12 cellular contexts compared by ENCODE assay signal in genomic region chr9:5518061-5518936, GRCh38. TPM values are rescaled to one million over a fixed set of nuclear protein-coding genes. Genes with fewer than 3 reads are reported as not detected.
DNase-seq lines count a peak whose midpoint lies in the region; ATAC-seq, FAIRE-seq and TF ChIP-seq lines count a peak whose summit lies in the region.
"Had no signal": no experiment of that assay in that cellular context is flagged by ENCODE, and none has a peak within 500 bp of the region (broad histone marks: within the 10 kb centered on the region; RNA-seq: fewer than 3 reads in every experiment).

No MANE protein-coding gene starts in this region.

- H3K9me3 Mint-ChIP-seq in naive thymus-derived CD4-positive, alpha-beta T cell = peaks cover 0 to 3% (median 0%) of the 10 kb centered on the region in 11 donors
- H3K9me3 Mint-ChIP-seq: effector memory CD8-positive, alpha-beta T cell had no signal

- no peaks in the 10 kb centered on the region for H3K27me3 Mint-ChIP-seq in naive thymus-derived CD4-positive, alpha-beta T cell
- H3K27me3 Mint-ChIP-seq: effector memory CD8-positive, alpha-beta T cell had no signal

- TF ChIP-seq CTCF in Loucy (conservative IDR thresholded peaks at IDR 0.05; ENCODE audit: low read length) (no peak), D721Med (IDR thresholded peaks at IDR 0.05; ENCODE audit: insufficient read depth, missing control alignments) (no peak)

- H3K36me3 Mint-ChIP-seq in naive thymus-derived CD4-positive, alpha-beta T cell = peaks cover 0 to 52% (median 0%) of the 10 kb centered on the region in 5 donors
- H3K36me3 Mint-ChIP-seq: mesothelial cell of epicardium had no signal

- H3K9ac ChIP-seq in GM23248 (no peak overlapping the region), Loucy (ENCODE audit: low read depth, low read length, poor library complexity, severe bottlenecking) (peak overlapping the region; percentile 26)

- in situ Hi-C loops in GM23248 (cut with MboI) = no loop called here

- H3K4me1 ChIP-seq in GM23248 (ENCODE audit: insufficient read depth) (peaks cover 30% of the 10 kb centered on the region), Loucy (ENCODE audit: insufficient read depth, low read length, poor library complexity, severe bottlenecking) (peaks cover 38% of the 10 kb centered on the region)
- H3K4me1 ChIP-seq in naive thymus-derived CD4-positive, alpha-beta T cell (ENCODE audit: control insufficient read depth in 2 of 2, insufficient read depth in 2 of 2, low read length in 2 of 2) = peaks cover 0 to 4% of the 10 kb centered on the region in 2 donors

- peaks cover 8 to 36% (median 14%) of the 10 kb centered on the region in 7 donors for H3K4me1 Mint-ChIP-seq in naive thymus-derived CD4-positive, alpha-beta T cell
- H3K4me1 Mint-ChIP-seq: mesothelial cell of epicardium had no signal

- H2AFZ ChIP-seq in GM23248 (no peak overlapping the region), Loucy (ENCODE audit: low read length) (no peak overlapping the region)

- H3K9me2 ChIP-seq in GM23248 (ENCODE audit: insufficient read depth) = 0 out of 2 replicates have a peak, but pooled peaks cover 7% of the 10 kb centered on the region
- H3K9me2 ChIP-seq in Loucy (replicated peaks; ENCODE audit: low read depth, low read length) = no peaks in the 10 kb centered on the region

- H3K79me2 ChIP-seq in GM23248 (ENCODE audit: insufficient read depth) (peaks cover 83% of the 10 kb centered on the region), Loucy (ENCODE audit: insufficient read depth, low read length) (no peaks in the 10 kb centered on the region)

- H3K27me3 ChIP-seq in GM23248 (replicated peaks; ENCODE audit: insufficient read depth) (no peaks in the 10 kb centered on the region), Loucy (ENCODE audit: insufficient read depth, low read length, poor library complexity, severe bottlenecking) (no peaks in the 10 kb centered on the region)
- no peaks in the 10 kb centered on the region for H3K27me3 ChIP-seq in naive thymus-derived CD4-positive, alpha-beta T cell (ENCODE audit: control insufficient read depth in 2 of 2, insufficient read depth in 2 of 2, low read length in 2 of 2)

- H3K4me3 ChIP-seq in GM23248 = peak overlapping the region; percentile 21; the same call in 1 of the 2 replicates
- H3K4me3 ChIP-seq in Loucy (ENCODE audit: low read length, poor library complexity, severe bottlenecking) = peak overlapping the region; percentile 34
- H3K4me3 ChIP-seq in naive thymus-derived CD4-positive, alpha-beta T cell (ENCODE audit: low read length) = no peak overlapping the region

- peak; percentile 69 for DNase-seq in GM23248
- no peak for DNase-seq in naive thymus-derived CD4-positive, alpha-beta T cell
- DNase-seq in NCI-H2107 (lab: John Stamatoyannopoulos, UW) = no peak
- no peak for DNase-seq in D721Med (ENCODE audit: insufficient read length, low spot score)
- DNase-seq in DMS53 treated with DMSO at 0.1 percent for 48 hours (lab: John Stamatoyannopoulos, UW; ENCODE audit: unreplicated experiment) = no peak
- DNase-seq in NCI-H2196 treated with DMSO at 0.1 percent for 48 hours (lab: John Stamatoyannopoulos, UW; ENCODE audit: unreplicated experiment) = no peak
- DNase-seq: activated CD4-positive, alpha-beta T cell treated with anti-CD3 and anti-CD28 coated beads for 1 hour; effector memory CD8-positive, alpha-beta T cell; NCI-H2081 treated with DMSO at 0.1 percent for 48 hours had no signal

- POLR2A ChIA-PET in naive thymus-derived CD4-positive, alpha-beta T cell (lab: Charles Lee) = interaction anchor here (0.8 kb wide), 1 partner anchor 68 kb away, joined by 3 read pairs; no protein-coding TSS in a partner anchor

- H3F3A ChIP-seq in GM23248 (ENCODE audit: insufficient read depth) (peaks cover 22% of the 10 kb centered on the region), Loucy (ENCODE audit: low read depth) (peaks cover 5% of the 10 kb centered on the region; the same call in 1 of the 2 replicates)

- intact Hi-C loops in naive thymus-derived CD4-positive, alpha-beta T cell (cut with micrococcal nuclease) = no loop called here

- peak overlapping the region in 2 of 9 donors; percentile 19 for H3K27ac Mint-ChIP-seq in naive thymus-derived CD4-positive, alpha-beta T cell
- H3K27ac Mint-ChIP-seq: effector memory CD8-positive, alpha-beta T cell; mesothelial cell of epicardium had no signal

- ATAC-seq in GM18861 (IDR thresholded peaks at IDR 0.05; ENCODE audit: unreplicated experiment) = peak; percentile 71
- peak; percentile 32 for ATAC-seq in naive thymus-derived CD4-positive, alpha-beta T cell
- ATAC-seq: effector memory CD8-positive, alpha-beta T cell had no signal

- peaks cover 9% of the 10 kb centered on the region for H3K36me3 ChIP-seq in GM23248 (ENCODE audit: low read depth)
- H3K36me3 ChIP-seq in Loucy (ENCODE audit: insufficient read depth, low read length) = no peaks in the 10 kb centered on the region
- H3K36me3 ChIP-seq in naive thymus-derived CD4-positive, alpha-beta T cell (ENCODE audit: control insufficient read depth in 2 of 3, insufficient read depth in 3 of 3, low read length in 3 of 3) = no peaks in the 10 kb centered on the region

- CTCF ChIA-PET in naive thymus-derived CD4-positive, alpha-beta T cell (lab: Charles Lee) = interaction anchor here (1.1 kb wide), 1 partner anchor 92 kb away, joined by 3 read pairs; no protein-coding TSS in a partner anchor

- no peaks in the 10 kb centered on the region for H4K20me1 ChIP-seq in GM23248 (ENCODE audit: insufficient read depth)
- H4K20me1 ChIP-seq in Loucy (ENCODE audit: insufficient read depth, low read length, poor library complexity, severe bottlenecking) = no peaks in the 10 kb centered on the region

- H3K4me2 ChIP-seq in GM23248 (ENCODE audit: unreplicated experiment) = peak overlapping the region; percentile 64
- peak overlapping the region; percentile 67 for H3K4me2 ChIP-seq in Loucy (ENCODE audit: low read depth, low read length, poor library complexity, severe bottlenecking)

- H3K4me3 Mint-ChIP-seq in naive thymus-derived CD4-positive, alpha-beta T cell = no peak overlapping the region
- H3K4me3 Mint-ChIP-seq: effector memory CD8-positive, alpha-beta T cell; mesothelial cell of epicardium had no signal

- FAIRE-seq in D721Med (lab: Jason Lieb, UNC) = no peak

- 0 to 2% methylated on average over 2 of the region's 2 CpGs for WGBS in GM23248 (ENCODE audit: low coverage in 1 of 2, low lambda C conversion rate in 2 of 2, missing lambda C conversion rate in 2 of 2), 2 experiments

- H3K9me3 ChIP-seq in GM23248 (ENCODE audit: low read depth) (no peaks in the 10 kb centered on the region), Loucy (ENCODE audit: insufficient read depth, low read depth, low read length) (no peaks in the 10 kb centered on the region)
- no peaks in the 10 kb centered on the region for H3K9me3 ChIP-seq in naive thymus-derived CD4-positive, alpha-beta T cell (ENCODE audit: control insufficient read depth in 2 of 3, low read length in 3 of 3)

- peak overlapping the region; percentile 31 for H3K27ac ChIP-seq in GM23248
- H3K27ac ChIP-seq in naive thymus-derived CD4-positive, alpha-beta T cell (ENCODE audit: low read depth, low read length) = no peak overlapping the region

RNA-seq across cellular contexts. Expression of gene PDCD1LG2, which starts 8.0 kb away (rescaled TPM):
- total RNA-seq in GM23248 (2014; rRNA removed; shearing (Covaris generic)) = 34.7 and 36.8 TPM in 2 replicates
- 31.7 and 33.5 TPM in 2 replicates for polyA plus RNA-seq in GM23248 (2016; fragmentation: Nextera tagmentation; extraction: Ambion mirVana)
- 1 to 10 TPM in 1 of 5 experiments, under 1 TPM in 4; 0.16 to 7.4 (median 0.32) TPM for total RNA-seq in naive thymus-derived CD4-positive, alpha-beta T cell
- polyA plus RNA-seq in naive thymus-derived CD4-positive, alpha-beta T cell = not detected
- total RNA-seq: mesothelial cell of epicardium had no signal
